8 cellular contexts compared by ENCODE assay signal in genomic region chr12:122202811-122203210, GRCh38. TPM values are rescaled to one million over a fixed set of nuclear protein-coding genes. Genes with fewer than 3 reads are reported as not detected.
A peak's percentile ranks its signal among the peaks of the same experiment; 100 is the strongest.
DNase-seq lines count a peak whose midpoint lies in the region; ATAC-seq and TF ChIP-seq lines count a peak whose summit lies in the region.
"Not testable (repeated sequence)": the region's sequence is repeated elsewhere in the genome, so short reads cannot be mapped to it uniquely, and the experiment has no call there.
"Had no signal": no experiment of that assay in that cellular context is flagged by ENCODE, and none has a peak within 500 bp of the region (broad histone marks: within the 10 kb centered on the region; RNA-seq: fewer than 3 reads in every experiment).

No MANE protein-coding gene starts in this region.

- BruUV-seq in Calu3 (replicated peaks; lab: Mats Ljungman, UMichigan) = not testable (repeated sequence)

- H3K9me3 Mint-ChIP-seq in Calu3 (ENCODE audit: low read depth, unreplicated experiment); naive thymus-derived CD4-positive, alpha-beta T cell: not testable (repeated sequence)

- H3K27me3 ChIP-seq in SJSA1 (replicated peaks) = peaks cover 35% of the 10 kb centered on the region
- peaks cover 80% of the 10 kb centered on the region for H3K27me3 ChIP-seq in gastroesophageal sphincter
- H3K27me3 ChIP-seq in naive thymus-derived CD4-positive, alpha-beta T cell (ENCODE audit: control insufficient read depth in 2 of 2, insufficient read depth in 2 of 2, low read length in 2 of 2) = not testable (repeated sequence)
- H3K27me3 ChIP-seq in stomach = peaks cover 5 to 76% (median 49%) of the 10 kb centered on the region in 3 donors

- H3K4me3 Mint-ChIP-seq in Calu3 (ENCODE audit: low read depth, unreplicated experiment) = peak overlapping the region; percentile 70
- H3K4me3 Mint-ChIP-seq in naive thymus-derived CD4-positive, alpha-beta T cell = peak overlapping the region; percentile 79 to 87 (median 82)

- not testable (repeated sequence) for TF ChIP-seq CTCF in Calu3 (IDR thresholded peaks at IDR 0.05; ENCODE audit: unreplicated experiment); astrocyte of the cerebellum (IDR thresholded peaks at IDR 0.05; ENCODE audit: low read depth, low read length, missing control alignments); gastroesophageal sphincter (IDR thresholded peaks at IDR 0.05); stomach (IDR thresholded peaks at IDR 0.05)

- not testable (repeated sequence) for H3K9me3 ChIP-seq in SJSA1 (replicated peaks); gastroesophageal sphincter; naive thymus-derived CD4-positive, alpha-beta T cell (ENCODE audit: control insufficient read depth in 2 of 3, low read length in 3 of 3); stomach

- peaks cover 69% of the 10 kb centered on the region for H3K27me3 Mint-ChIP-seq in Calu3 (ENCODE audit: unreplicated experiment)
- peaks cover 0 to 40% (median 6%) of the 10 kb centered on the region in 5 donors for H3K27me3 Mint-ChIP-seq in naive thymus-derived CD4-positive, alpha-beta T cell

- H3K36me3 ChIP-seq in SJSA1 (peaks cover 15% of the 10 kb centered on the region), gastroesophageal sphincter (peaks cover 0 to 13% of the 10 kb centered on the region in 2 donors), stomach (peaks cover 10 to 14% (median 13%) of the 10 kb centered on the region in 4 donors)
- H3K36me3 ChIP-seq in naive thymus-derived CD4-positive, alpha-beta T cell (ENCODE audit: control insufficient read depth in 2 of 3, insufficient read depth in 3 of 3, low read length in 3 of 3) = peaks cover 0 to 12% (median 0%) of the 10 kb centered on the region in 3 experiments

- CTCF ChIA-PET in Calu3 (lab: Charles Lee) = interaction anchor here (0.6 kb wide), 1 partner anchor 198 kb away, joined by 3 read pairs; no protein-coding TSS in a partner anchor
- CTCF ChIA-PET in naive thymus-derived CD4-positive, alpha-beta T cell (lab: Charles Lee) = interaction anchor here (0.7 kb wide), 1 partner anchor 149 kb away, joined by 3 read pairs; no protein-coding TSS in a partner anchor

- TF ChIP-seq POLR2A in gastroesophageal sphincter (IDR thresholded peaks at IDR 0.05); stomach (IDR thresholded peaks at IDR 0.05): not testable (repeated sequence)

- not testable (repeated sequence) for DNase-seq in Calu3; SJSA1 (ENCODE audit: low read depth in 1 of 2, low spot score in 2 of 2); astrocyte of the cerebellum (ENCODE audit: low read depth); naive thymus-derived CD4-positive, alpha-beta T cell; stomach

- H3K4me1 Mint-ChIP-seq in Calu3 (ENCODE audit: low read depth, unreplicated experiment) = not testable (repeated sequence)
- H3K4me1 Mint-ChIP-seq in naive thymus-derived CD4-positive, alpha-beta T cell = peaks cover 6 to 17% (median 14%) of the 10 kb centered on the region in 7 donors

- intact Hi-C loops in Calu3 (cut with micrococcal nuclease; ENCODE audit: unreplicated experiment); stomach (cut with DNase I; ENCODE audit: low total_unique reads): not testable (repeated sequence)
- intact Hi-C loops in naive thymus-derived CD4-positive, alpha-beta T cell (cut with micrococcal nuclease) = loop anchor here (1.0 to 2.0 kb wide), 2 partner anchors 23 to 64 kb away; partner anchors contain the start of genes VPS33A (in 2 of the 2) and DIABLO (in 1 of the 2)

- TF ChIP-seq EP300 in gastroesophageal sphincter (IDR thresholded peaks at IDR 0.05); stomach (IDR thresholded peaks at IDR 0.05): not testable (repeated sequence)

- not testable (repeated sequence) for H3K27ac ChIP-seq in SJSA1; gastroesophageal sphincter; naive thymus-derived CD4-positive, alpha-beta T cell (ENCODE audit: low read depth, low read length); stomach

- in situ Hi-C loops in astrocyte of the cerebellum (cut with HindIII; ENCODE audit: low sequenced_read_pairs) = not testable (repeated sequence)

- peaks cover 48% of the 10 kb centered on the region for H3K36me3 Mint-ChIP-seq in Calu3 (ENCODE audit: insufficient read depth, unreplicated experiment)
- H3K36me3 Mint-ChIP-seq in naive thymus-derived CD4-positive, alpha-beta T cell = not testable (repeated sequence)

- POLR2A ChIA-PET in naive thymus-derived CD4-positive, alpha-beta T cell (lab: Charles Lee) = interaction anchor here (1.1 kb wide), 1 partner anchor 14 kb away, joined by 5 read pairs; no protein-coding TSS in a partner anchor

- H3K4me1 ChIP-seq in SJSA1 (replicated peaks) (peaks cover 14% of the 10 kb centered on the region), gastroesophageal sphincter (peaks cover 0 to 34% (median 11%) of the 10 kb centered on the region in 3 donors), stomach (peaks cover 19 to 29% (median 24%) of the 10 kb centered on the region in 4 donors)
- H3K4me1 ChIP-seq in naive thymus-derived CD4-positive, alpha-beta T cell (ENCODE audit: control insufficient read depth in 2 of 2, insufficient read depth in 2 of 2, low read length in 2 of 2) = not testable (repeated sequence)

- ATAC-seq in gastroesophageal sphincter; naive thymus-derived CD4-positive, alpha-beta T cell: not testable (repeated sequence)

- 0 to 53% methylated on average over 1 to 18 of the region's 19 CpGs for WGBS in gastroesophageal sphincter (ENCODE audit: low coverage in 1 of 2), 2 donors
- WGBS in stomach, 5 donors = 66 to 73% (median 70%) methylated on average over 19 of the region's 19 CpGs

- peak overlapping the region; percentile 40; the same call in 1 of the 2 replicates for H3K4me3 ChIP-seq in SJSA1
- H3K4me3 ChIP-seq in astrocyte of the cerebellum (ENCODE audit: low read depth, low read length) = peak overlapping the region; percentile 45
- H3K4me3 ChIP-seq in gastroesophageal sphincter = peak overlapping the region; percentile 38 to 64
- H3K4me3 ChIP-seq in naive thymus-derived CD4-positive, alpha-beta T cell (ENCODE audit: low read length) = peak overlapping the region; percentile 68
- peak overlapping the region; percentile 54 to 79 (median 66) for H3K4me3 ChIP-seq in stomach

- not testable (repeated sequence) for H3K27ac Mint-ChIP-seq in Calu3 (ENCODE audit: unreplicated experiment)
- peak overlapping the region in 1 of 9 donors; percentile 62 for H3K27ac Mint-ChIP-seq in naive thymus-derived CD4-positive, alpha-beta T cell

RNA-seq across cellular contexts. Expression of gene B3GNT4, which starts 0.7 kb away (rescaled TPM):
- total RNA-seq in Calu3 (2022) (0.47 and 1.1 TPM in 2 replicates), gastroesophageal sphincter (not detected), stomach (under 1 TPM in 1 of 5 donors, not detected in 4; 0.58 TPM)
- not detected in 2 replicates for total RNA-seq in SJSA1 (2014; rRNA removed; shearing (Covaris generic))
- total RNA-seq in naive thymus-derived CD4-positive, alpha-beta T cell = 1 to 10 TPM in 1 of 5 experiments, under 1 TPM in 2, not detected in 2; 0.54 to 1.1 (median 0.70) TPM
- polyA plus RNA-seq in naive thymus-derived CD4-positive, alpha-beta T cell = under 1 TPM; 0.15 to 0.34 TPM
- polyA plus RNA-seq in stomach = under 1 TPM; 0.61 to 0.81 (median 0.63) TPM
- total RNA-seq: ureter had no signal

RNA-seq across cellular contexts. Expression of gene LRRC43, which starts 19.9 kb away (rescaled TPM):
- total RNA-seq in Calu3 (2022) (not detected in 2 replicates), gastroesophageal sphincter (1 to 10 TPM; 1.5 to 9.8 (median 3.6) TPM), stomach (1 to 10 TPM in 2 of 5 donors, not detected in 3; 1.3 to 2.2 TPM)
- not detected in 2 replicates for total RNA-seq in SJSA1 (2014; rRNA removed; shearing (Covaris generic))
- 1 to 10 TPM in 1 of 5 experiments, under 1 TPM in 2, not detected in 2; 0.34 to 2.3 (median 0.40) TPM for total RNA-seq in naive thymus-derived CD4-positive, alpha-beta T cell
- polyA plus RNA-seq in naive thymus-derived CD4-positive, alpha-beta T cell = not detected
- polyA plus RNA-seq in stomach = not detected

RNA-seq across cellular contexts. Expression of gene DIABLO, which starts 23.0 kb away (rescaled TPM):
- total RNA-seq in Calu3 (2022) = 68.7 and 71.9 TPM in 2 replicates
- 66.6 and 84.1 TPM in 2 replicates for total RNA-seq in SJSA1 (2014; rRNA removed; shearing (Covaris generic))
- total RNA-seq in gastroesophageal sphincter = 10 to 100 TPM; 35.8 to 45.3 (median 38.3) TPM
- total RNA-seq in naive thymus-derived CD4-positive, alpha-beta T cell = 10 to 100 TPM; 41.3 to 94.1 (median 50.1) TPM
- polyA plus RNA-seq in naive thymus-derived CD4-positive, alpha-beta T cell = 10 to 100 TPM; 58.3 to 68.3 TPM
- 10 to 100 TPM; 11.9 to 62.2 (median 50.7) TPM for total RNA-seq in stomach
- 10 to 100 TPM; 36.1 to 41.8 (median 41.4) TPM for polyA plus RNA-seq in stomach

RNA-seq across cellular contexts. Expression of gene IL31, which starts 28.8 kb away (rescaled TPM):
- not detected in 2 replicates for total RNA-seq in Calu3 (2022)
- total RNA-seq in SJSA1 (2014; rRNA removed; shearing (Covaris generic)) = not detected in 2 replicates
- total RNA-seq in gastroesophageal sphincter = not detected
- not detected for total RNA-seq in naive thymus-derived CD4-positive, alpha-beta T cell
- polyA plus RNA-seq in naive thymus-derived CD4-positive, alpha-beta T cell = not detected
- total RNA-seq in stomach = not detected
- polyA plus RNA-seq in stomach = not detected
- total RNA-seq: dermis microvascular lymphatic vessel endothelial cell, ureter had no signal
